Comparison of ENCODE assay signal across 19 cellular contexts in the genomic region with DNA sequence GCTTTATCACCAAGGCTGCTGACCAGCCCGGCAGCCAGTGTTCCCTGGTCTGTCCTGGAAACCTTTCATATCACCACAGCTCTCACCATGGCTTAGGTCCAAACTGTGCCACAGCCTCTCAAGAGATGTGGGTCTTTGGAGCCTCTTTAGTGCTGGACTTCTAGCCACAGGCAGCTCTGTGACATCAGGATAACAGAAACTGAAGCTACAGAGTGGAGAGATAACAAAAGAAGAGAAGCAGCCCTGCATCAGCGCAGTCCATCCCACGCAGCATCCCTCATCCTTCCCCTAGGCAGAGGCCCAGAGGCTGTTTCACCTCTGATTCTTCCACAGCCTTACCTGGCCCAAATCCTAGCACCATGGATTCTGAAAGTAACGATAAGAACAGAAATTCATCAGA.
A peak's percentile ranks its signal among the peaks of the same experiment; 100 is the strongest.
DNase-seq lines count a peak whose midpoint lies in the region; ATAC-seq, FAIRE-seq and TF ChIP-seq lines count a peak whose summit lies in the region.
"Had no signal": no experiment of that assay in that cellular context is flagged by ENCODE, and none has a peak within 500 bp of the region (broad histone marks: within the 10 kb centered on the region; RNA-seq: fewer than 3 reads in every experiment).

No MANE protein-coding gene starts in this region.

- H3K4me1 ChIP-seq in A549 (no peaks in the 10 kb centered on the region), ovary (ENCODE audit: insufficient read depth) (no peaks in the 10 kb centered on the region)
- H3K4me1 ChIP-seq: BLaER1 had no signal

- POLR2A ChIA-PET in activated CD4-positive, alpha-beta T cell treated with anti-CD3 and anti-CD28 coated beads for 36 hours (lab: Charles Lee) = no interaction called here
- POLR2A ChIA-PET in A549 (lab: Yijun Ruan, JAX) = no interaction called here

- no peak overlapping the region for H3K4me3 Mint-ChIP-seq in activated CD4-positive, alpha-beta T cell treated with anti-CD3 and anti-CD28 coated beads for 36 hours
- no peak overlapping the region for H3K4me3 Mint-ChIP-seq in activated T-helper 17 cell treated with anti-CD3 and anti-CD28 coated beads, Interleukin-2, amount 50 U/mL, for 72 hours
- no peak overlapping the region for H3K4me3 Mint-ChIP-seq in stimulated activated effector memory CD8-positive, alpha-beta T cell treated with anti-CD3 and anti-CD28 coated beads, Interleukin-12 subunit alpha, Interleukin-12 subunit beta, amount 100 ng/mL, for 72 hours
- H3K4me3 Mint-ChIP-seq: CD14-positive monocyte; CD4-positive, alpha-beta memory T cell; GM23338 had no signal

- H3K27ac Mint-ChIP-seq in activated CD4-positive, alpha-beta T cell treated with anti-CD3 and anti-CD28 coated beads for 36 hours = no peak overlapping the region
- no peak overlapping the region for H3K27ac Mint-ChIP-seq in activated T-helper 17 cell treated with anti-CD3 and anti-CD28 coated beads, Interleukin-2, amount 50 U/mL, for 72 hours
- no peak overlapping the region for H3K27ac Mint-ChIP-seq in stimulated activated effector memory CD8-positive, alpha-beta T cell treated with anti-CD3 and anti-CD28 coated beads, Interleukin-12 subunit alpha, Interleukin-12 subunit beta, amount 100 ng/mL, for 72 hours
- H3K27ac Mint-ChIP-seq: CD14-positive monocyte; CD4-positive, alpha-beta memory T cell; GM23338 had no signal

- H3K9me3 ChIP-seq in A549 (no peaks in the 10 kb centered on the region), ovary (no peaks in the 10 kb centered on the region)
- H3K9me3 ChIP-seq: BLaER1 had no signal

- H3K4me3 ChIP-seq in A549 (no peak overlapping the region), ovary (no peak overlapping the region)
- H3K4me3 ChIP-seq: BLaER1, GM23338 had no signal

- no peak for DNase-seq in activated CD4-positive, alpha-beta T cell treated with anti-CD3 and anti-CD28 coated beads for 36 hours
- DNase-seq in activated CD4-positive, alpha-beta T cell treated with anti-CD3 and anti-CD28 coated beads, Interleukin-2, amount 50 U/mL, for 4 hours = no peak
- DNase-seq in A549 (ENCODE audit: low read depth in 1 of 2, low spot score in 1 of 2) = no peak
- no peak for DNase-seq in stimulated activated effector memory CD8-positive, alpha-beta T cell treated with anti-CD3 and anti-CD28 coated beads, Interleukin-12 subunit alpha, Interleukin-12 subunit beta, amount 100 ng/mL, for 72 hours (ENCODE audit: low spot score in 2 of 2)
- DNase-seq in activated T-cell treated with anti-CD3 and anti-CD28 coated beads for 4 hours = no peak
- no peak for DNase-seq in ovary
- DNase-seq: CD4-positive, alpha-beta memory T cell; DMS153; DMS79; GDM1; HCEC 1CT had no signal

- CTCF ChIA-PET in activated CD4-positive, alpha-beta T cell treated with anti-CD3 and anti-CD28 coated beads for 36 hours (lab: Charles Lee) = interaction anchor here (0.9 to 1.5 kb wide), 2 partner anchors 22 to 595 kb away, joined by 3 to 5 read pairs; no protein-coding TSS in a partner anchor
- CTCF ChIA-PET in A549 (lab: Yijun Ruan, JAX) = interaction anchor here (0.6 to 2.0 kb wide), 2 partner anchors 22 to 29 kb away, joined by 3 to 9 read pairs; no protein-coding TSS in a partner anchor

- 53% methylated on average over 4 of the region's 4 CpGs for WGBS in A549 (ENCODE audit: missing lambda C conversion rate)
- 61 to 88% (median 71%) methylated on average over 4 of the region's 4 CpGs for WGBS in ovary, 3 donors

- TF ChIP-seq POLR2A in A549 (IDR thresholded peaks at IDR 0.05; ENCODE audit: low read length) (no peak), ovary (IDR thresholded peaks at IDR 0.05) (no peak)

- ATAC-seq in activated CD4-positive, alpha-beta T cell treated with anti-CD3 and anti-CD28 coated beads for 36 hours = peak; percentile 14
- peak; percentile 31 to 43; a peak in 1 of 6 replicates for ATAC-seq in A549
- peak; percentile 14 for ATAC-seq in activated T-helper 17 cell treated with anti-CD3 and anti-CD28 coated beads, Interleukin-2, amount 50 U/mL, for 72 hours (replicated peaks)
- peak; percentile 27 for ATAC-seq in stimulated activated effector memory CD8-positive, alpha-beta T cell treated with anti-CD3 and anti-CD28 coated beads, Interleukin-12 subunit alpha, Interleukin-12 subunit beta, amount 100 ng/mL, for 72 hours
- ATAC-seq: GM23338 had no signal

- H3K27me3 ChIP-seq in ovary = no peaks in the 10 kb centered on the region
- H3K27me3 ChIP-seq: BLaER1 had no signal

- TF ChIP-seq RAD21 in A549 (conservative IDR thresholded peaks at IDR 0.05 in 1 of 2, IDR thresholded peaks at IDR 0.05 in 1 of 2) = no peak

- H3K27me3 Mint-ChIP-seq in activated CD4-positive, alpha-beta T cell treated with anti-CD3 and anti-CD28 coated beads for 36 hours = no peaks in the 10 kb centered on the region
- peaks cover 3% of the 10 kb centered on the region for H3K27me3 Mint-ChIP-seq in activated T-helper 17 cell treated with anti-CD3 and anti-CD28 coated beads, Interleukin-2, amount 50 U/mL, for 72 hours

- intact Hi-C loops in activated CD4-positive, alpha-beta T cell treated with anti-CD3 and anti-CD28 coated beads for 36 hours (cut with DNase I, micrococcal nuclease) = no loop called here
- intact Hi-C loops in ovary (cut with DNase I) = no loop called here

- TF ChIP-seq CTCF in A549 (IDR thresholded peaks at IDR 0.05) (no peak), ovary (IDR thresholded peaks at IDR 0.05) (no peak)

- H3K9me3 Mint-ChIP-seq in activated CD4-positive, alpha-beta T cell treated with anti-CD3 and anti-CD28 coated beads for 36 hours (ENCODE audit: low read depth) = no peaks in the 10 kb centered on the region
- no peaks in the 10 kb centered on the region for H3K9me3 Mint-ChIP-seq in activated T-helper 17 cell treated with anti-CD3 and anti-CD28 coated beads, Interleukin-2, amount 50 U/mL, for 72 hours
- no peaks in the 10 kb centered on the region for H3K9me3 Mint-ChIP-seq in stimulated activated effector memory CD8-positive, alpha-beta T cell treated with anti-CD3 and anti-CD28 coated beads, Interleukin-12 subunit alpha, Interleukin-12 subunit beta, amount 100 ng/mL, for 72 hours
- H3K9me3 Mint-ChIP-seq: CD14-positive monocyte, GM23338 had no signal

- no peak overlapping the region for H3K4me2 ChIP-seq in A549
- H3K4me2 ChIP-seq: BLaER1, GM23338 had no signal

- no peaks in the 10 kb centered on the region for H3K4me1 Mint-ChIP-seq in activated CD4-positive, alpha-beta T cell treated with anti-CD3 and anti-CD28 coated beads for 36 hours
- H3K4me1 Mint-ChIP-seq in activated T-helper 17 cell treated with anti-CD3 and anti-CD28 coated beads, Interleukin-2, amount 50 U/mL, for 72 hours = no peaks in the 10 kb centered on the region
- H3K4me1 Mint-ChIP-seq in stimulated activated effector memory CD8-positive, alpha-beta T cell treated with anti-CD3 and anti-CD28 coated beads, Interleukin-12 subunit alpha, Interleukin-12 subunit beta, amount 100 ng/mL, for 72 hours = no peaks in the 10 kb centered on the region
- H3K4me1 Mint-ChIP-seq: CD14-positive monocyte; CD4-positive, alpha-beta memory T cell had no signal

- H3K27ac ChIP-seq in A549 (no peak overlapping the region), ovary (no peak overlapping the region)
- H3K27ac ChIP-seq: 22Rv1, BLaER1 had no signal

- no peaks in the 10 kb centered on the region for H3K36me3 ChIP-seq in ovary
- H3K36me3 ChIP-seq: BLaER1 had no signal

- no peak for TF ChIP-seq EP300 in A549 (IDR thresholded peaks at IDR 0.05)
- TF ChIP-seq EP300 in ovary (IDR thresholded peaks at IDR 0.05) = no peak

- no peak for FAIRE-seq in A549 (lab: Jason Lieb, UNC)
- FAIRE-seq: GM12892, GM18507, H54 had no signal

- H3K36me3 Mint-ChIP-seq in activated CD4-positive, alpha-beta T cell treated with anti-CD3 and anti-CD28 coated beads for 36 hours (ENCODE audit: low read depth) = no peaks in the 10 kb centered on the region
- no peaks in the 10 kb centered on the region for H3K36me3 Mint-ChIP-seq in activated T-helper 17 cell treated with anti-CD3 and anti-CD28 coated beads, Interleukin-2, amount 50 U/mL, for 72 hours (ENCODE audit: low read depth)
- H3K36me3 Mint-ChIP-seq in stimulated activated effector memory CD8-positive, alpha-beta T cell treated with anti-CD3 and anti-CD28 coated beads, Interleukin-12 subunit alpha, Interleukin-12 subunit beta, amount 100 ng/mL, for 72 hours = no peaks in the 10 kb centered on the region
- H3K36me3 Mint-ChIP-seq: CD14-positive monocyte; CD4-positive, alpha-beta memory T cell had no signal

TF ChIP-seq in A549, 52 proteins besides CTCF, POLR2A, EP300 and RAD21:
- no peak for TF ChIP-seq POLR2AphosphoS2 (conservative IDR thresholded peaks at IDR 0.05; ENCODE audit: low read length)
